16 cellular contexts compared by ENCODE assay signal in genomic region chr12:121301876-121302275, GRCh38. TPM values are rescaled to one million over a fixed set of nuclear protein-coding genes. Genes with fewer than 3 reads are reported as not detected.
DNase-seq lines count a peak whose midpoint lies in the region; ATAC-seq and TF ChIP-seq lines count a peak whose summit lies in the region.
"Had no signal": no experiment of that assay in that cellular context is flagged by ENCODE, and none has a peak within 500 bp of the region (broad histone marks: within the 10 kb centered on the region; RNA-seq: fewer than 3 reads in every experiment).

No MANE protein-coding gene starts in this region.

- peak; percentile 46 for DNase-seq in AG20443 (ENCODE audit: low spot score)
- DNase-seq in HFFc6, result peak; percentile 32
- DNase-seq in choroid plexus epithelial cell (ENCODE audit: low read depth), result peak; percentile 15
- peak; percentile 47 to 50 for DNase-seq in lung microvascular endothelial cell (ENCODE audit: low read depth in 2 of 2)
- no peak for DNase-seq in NCI-H510A (lab: John Stamatoyannopoulos, UW)
- DNase-seq in NCI-H1694 treated with DMSO at 0.1 percent for 48 hours (lab: John Stamatoyannopoulos, UW), result no peak
- no peak for DNase-seq in omental fat pad (ENCODE audit: low spot score)
- DNase-seq: Calu3; CD4-positive, alpha-beta T cell; GOT3; MV-4-11; NCI-H1417 treated with DMSO at 0.1 percent for 48 hours; NCI-H2081; NCI-H526; OCI-M1 had no signal

- H3K4me3 Mint-ChIP-seq in HFFc6, result no peak overlapping the region
- H3K4me3 Mint-ChIP-seq: CD4-positive, alpha-beta T cell had no signal

- no peaks in the 10 kb centered on the region for H3K9me3 Mint-ChIP-seq in HFFc6
- H3K9me3 Mint-ChIP-seq: CD4-positive, alpha-beta T cell had no signal

- no peak overlapping the region for H3K4me3 ChIP-seq in choroid plexus epithelial cell (ENCODE audit: low read depth, low read length)

- H3K27ac Mint-ChIP-seq in HFFc6, result no peak overlapping the region
- H3K27ac Mint-ChIP-seq: CD4-positive, alpha-beta T cell had no signal

- ATAC-seq in HG02642 (IDR thresholded peaks at IDR 0.05; ENCODE audit: poor library complexity, unreplicated experiment) (no peak), omental fat pad (ENCODE audit: low FRiP score) (no peak)

- peaks cover 5% of the 10 kb centered on the region; the same call in 1 of the 2 replicates for H3K4me1 Mint-ChIP-seq in HFFc6 (ENCODE audit: low read depth)

- H3K36me3 Mint-ChIP-seq in HFFc6 (ENCODE audit: low read depth), result no peaks in the 10 kb centered on the region

- H3K27me3 Mint-ChIP-seq in HFFc6 (ENCODE audit: insufficient read depth), result no peaks in the 10 kb centered on the region
- H3K27me3 Mint-ChIP-seq: CD4-positive, alpha-beta T cell had no signal

- no peak for TF ChIP-seq CTCF in HFFc6 (IDR thresholded peaks at IDR 0.05)
- TF ChIP-seq CTCF in choroid plexus epithelial cell (conservative IDR thresholded peaks at IDR 0.05; ENCODE audit: low read depth, low read length), result no peak
- TF ChIP-seq CTCF in omental fat pad (IDR thresholded peaks at IDR 0.05), result no peak

RNA-seq across cellular contexts. Expression of gene CAMKK2, which starts 5.4 kb away (rescaled TPM):
- 10 to 100 TPM; 27.8 to 35.3 (median 31.1) TPM for total RNA-seq in HFFc6 (2021; fragmentation: NEBNext Ultra II Directional; extraction: Animal tissue kit (Norgen Biotek cat#: 25700))
- 14.8 and 31.2 TPM in 2 replicates for total RNA-seq in lung microvascular endothelial cell
- total RNA-seq in omental fat pad, result 10 to 100 TPM; 24.9 to 58.2 (median 38.5) TPM

RNA-seq across cellular contexts. Expression of gene ANAPC5, which starts 50.3 kb away (rescaled TPM):
- total RNA-seq in HFFc6 (2021; fragmentation: NEBNext Ultra II Directional; extraction: Animal tissue kit (Norgen Biotek cat#: 25700)), result 100 to 1,000 TPM in 1 of 6 experiments, 10 to 100 TPM in 5; 84.5 to 103 (median 93.5) TPM
- total RNA-seq in lung microvascular endothelial cell (104 and 115 TPM in 2 replicates), omental fat pad (100 to 1,000 TPM in 2 of 4 donors, 10 to 100 TPM in 2; 88.2 to 154 (median 101) TPM)

Comparison
In these comparisons a context has a peak if more than half of its experiments do, and no peak if none do; other contexts are left out.
1. DNase-seq: peak in AG20443 (single experiment), HFFc6 (single experiment), choroid plexus epithelial cell (single experiment) and lung microvascular endothelial cell (2 of 2); none in NCI-H510A (single experiment), NCI-H1694 treated with DMSO at 0.1 percent for 48 hours (single experiment) and omental fat pad (single experiment).